In the genomic region with DNA sequence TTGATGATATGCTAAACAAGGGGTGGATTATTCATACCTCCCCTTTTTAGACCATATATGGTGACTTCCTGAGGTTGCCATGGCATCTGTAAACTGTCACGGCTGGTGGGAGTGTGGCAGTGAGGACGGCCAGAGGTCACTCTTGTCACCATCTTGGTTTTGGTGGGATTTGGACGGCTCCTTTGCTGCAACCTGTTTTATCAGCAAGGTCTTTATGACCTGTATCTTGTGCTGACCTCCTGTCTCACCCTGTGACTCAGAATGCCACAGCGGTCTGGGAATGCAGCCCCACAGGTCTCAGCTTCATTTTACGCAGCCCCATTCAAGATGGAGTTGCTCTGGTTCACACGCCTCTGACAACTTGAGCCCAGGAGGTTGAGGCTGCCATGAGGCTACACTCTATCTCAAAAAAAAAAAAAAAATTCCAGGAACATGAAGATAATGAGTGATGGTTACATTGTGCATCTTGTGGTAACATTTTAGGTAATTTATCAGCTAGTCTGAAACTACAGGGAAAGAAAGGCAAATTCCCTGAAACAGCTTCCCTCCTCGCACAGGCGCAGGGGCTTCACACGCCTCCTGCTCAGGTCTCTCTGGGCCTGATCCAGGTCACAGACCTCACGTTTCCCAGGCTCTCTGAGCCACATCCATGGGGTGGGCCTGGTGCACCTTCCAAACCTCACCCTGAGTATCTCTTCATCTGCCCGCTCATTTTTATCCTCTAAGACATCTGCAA, we compare ENCODE assay signal across 1 cellular context.
A peak's percentile ranks its signal among the peaks of the same experiment; 100 is the strongest.
TF ChIP-seq lines count a peak whose summit lies in the region.

No MANE protein-coding gene starts in this region.

TF ChIP-seq in K562, 482 proteins besides CTCF, POLR2A, EP300 and RAD21 (continued from another document and continues in another):
- TF ChIP-seq, protein P1, sequence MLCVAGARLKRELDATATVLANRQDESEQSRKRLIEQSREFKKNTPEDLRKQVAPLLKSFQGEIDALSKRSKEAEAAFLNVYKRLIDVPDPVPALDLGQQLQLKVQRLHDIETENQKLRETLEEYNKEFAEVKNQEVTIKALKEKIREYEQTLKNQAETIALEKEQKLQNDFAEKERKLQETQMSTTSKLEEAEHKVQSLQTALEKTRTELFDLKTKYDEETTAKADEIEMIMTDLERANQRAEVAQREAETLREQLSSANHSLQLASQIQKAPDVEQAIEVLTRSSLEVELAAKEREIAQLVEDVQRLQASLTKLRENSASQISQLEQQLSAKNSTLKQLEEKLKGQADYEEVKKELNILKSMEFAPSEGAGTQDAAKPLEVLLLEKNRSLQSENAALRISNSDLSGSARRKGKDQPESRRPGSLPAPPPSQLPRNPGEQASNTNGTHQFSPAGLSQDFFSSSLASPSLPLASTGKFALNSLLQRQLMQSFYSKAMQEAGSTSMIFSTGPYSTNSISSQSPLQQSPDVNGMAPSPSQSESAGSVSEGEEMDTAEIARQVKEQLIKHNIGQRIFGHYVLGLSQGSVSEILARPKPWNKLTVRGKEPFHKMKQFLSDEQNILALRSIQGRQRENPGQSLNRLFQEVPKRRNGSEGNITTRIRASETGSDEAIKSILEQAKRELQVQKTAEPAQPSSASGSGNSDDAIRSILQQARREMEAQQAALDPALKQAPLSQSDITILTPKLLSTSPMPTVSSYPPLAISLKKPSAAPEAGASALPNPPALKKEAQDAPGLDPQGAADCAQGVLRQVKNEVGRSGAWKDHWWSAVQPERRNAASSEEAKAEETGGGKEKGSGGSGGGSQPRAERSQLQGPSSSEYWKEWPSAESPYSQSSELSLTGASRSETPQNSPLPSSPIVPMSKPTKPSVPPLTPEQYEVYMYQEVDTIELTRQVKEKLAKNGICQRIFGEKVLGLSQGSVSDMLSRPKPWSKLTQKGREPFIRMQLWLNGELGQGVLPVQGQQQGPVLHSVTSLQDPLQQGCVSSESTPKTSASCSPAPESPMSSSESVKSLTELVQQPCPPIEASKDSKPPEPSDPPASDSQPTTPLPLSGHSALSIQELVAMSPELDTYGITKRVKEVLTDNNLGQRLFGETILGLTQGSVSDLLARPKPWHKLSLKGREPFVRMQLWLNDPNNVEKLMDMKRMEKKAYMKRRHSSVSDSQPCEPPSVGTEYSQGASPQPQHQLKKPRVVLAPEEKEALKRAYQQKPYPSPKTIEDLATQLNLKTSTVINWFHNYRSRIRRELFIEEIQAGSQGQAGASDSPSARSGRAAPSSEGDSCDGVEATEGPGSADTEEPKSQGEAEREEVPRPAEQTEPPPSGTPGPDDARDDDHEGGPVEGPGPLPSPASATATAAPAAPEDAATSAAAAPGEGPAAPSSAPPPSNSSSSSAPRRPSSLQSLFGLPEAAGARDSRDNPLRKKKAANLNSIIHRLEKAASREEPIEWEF (CRISPR knock-in tag; IDR thresholded peaks at IDR 0.05), result peak; percentile 100
- TF ChIP-seq RBM22 (IDR thresholded peaks at IDR 0.05; ENCODE audit: low read depth, low read length, poor library complexity, severe bottlenecking), result no peak
- peak; percentile 99 for TF ChIP-seq ZKSCAN8 (CRISPR knock-in tag; IDR thresholded peaks at IDR 0.05)
- peak; percentile 31; the same call in 1 of the 2 replicates for TF ChIP-seq HDAC2 (IDR thresholded peaks at IDR 0.05)
- TF ChIP-seq ZNF347 (CRISPR knock-in tag; IDR thresholded peaks at IDR 0.05; ENCODE audit: low read depth), result peak; percentile 85; the same call in 1 of the 2 replicates
- peak; percentile 78; the same call in 1 of the 2 replicates for TF ChIP-seq ZNF3 (CRISPR knock-in tag; IDR thresholded peaks at IDR 0.05)
- peak; percentile 100 for TF ChIP-seq ZNF766 (CRISPR knock-in tag; conservative IDR thresholded peaks at IDR 0.05)
- TF ChIP-seq ZNF354B (CRISPR knock-in tag; IDR thresholded peaks at IDR 0.05), result peak; percentile 94
- peak; percentile 97 for TF ChIP-seq TCFL5 (CRISPR knock-in tag; conservative IDR thresholded peaks at IDR 0.05)
- TF ChIP-seq NR2C1 (IDR thresholded peaks at IDR 0.05), result peak; percentile 30; the same call in 1 of the 2 replicates
- TF ChIP-seq NR2C1 (tag; IDR thresholded peaks at IDR 0.05), result peak; percentile 97
- TF ChIP-seq, protein P2, sequence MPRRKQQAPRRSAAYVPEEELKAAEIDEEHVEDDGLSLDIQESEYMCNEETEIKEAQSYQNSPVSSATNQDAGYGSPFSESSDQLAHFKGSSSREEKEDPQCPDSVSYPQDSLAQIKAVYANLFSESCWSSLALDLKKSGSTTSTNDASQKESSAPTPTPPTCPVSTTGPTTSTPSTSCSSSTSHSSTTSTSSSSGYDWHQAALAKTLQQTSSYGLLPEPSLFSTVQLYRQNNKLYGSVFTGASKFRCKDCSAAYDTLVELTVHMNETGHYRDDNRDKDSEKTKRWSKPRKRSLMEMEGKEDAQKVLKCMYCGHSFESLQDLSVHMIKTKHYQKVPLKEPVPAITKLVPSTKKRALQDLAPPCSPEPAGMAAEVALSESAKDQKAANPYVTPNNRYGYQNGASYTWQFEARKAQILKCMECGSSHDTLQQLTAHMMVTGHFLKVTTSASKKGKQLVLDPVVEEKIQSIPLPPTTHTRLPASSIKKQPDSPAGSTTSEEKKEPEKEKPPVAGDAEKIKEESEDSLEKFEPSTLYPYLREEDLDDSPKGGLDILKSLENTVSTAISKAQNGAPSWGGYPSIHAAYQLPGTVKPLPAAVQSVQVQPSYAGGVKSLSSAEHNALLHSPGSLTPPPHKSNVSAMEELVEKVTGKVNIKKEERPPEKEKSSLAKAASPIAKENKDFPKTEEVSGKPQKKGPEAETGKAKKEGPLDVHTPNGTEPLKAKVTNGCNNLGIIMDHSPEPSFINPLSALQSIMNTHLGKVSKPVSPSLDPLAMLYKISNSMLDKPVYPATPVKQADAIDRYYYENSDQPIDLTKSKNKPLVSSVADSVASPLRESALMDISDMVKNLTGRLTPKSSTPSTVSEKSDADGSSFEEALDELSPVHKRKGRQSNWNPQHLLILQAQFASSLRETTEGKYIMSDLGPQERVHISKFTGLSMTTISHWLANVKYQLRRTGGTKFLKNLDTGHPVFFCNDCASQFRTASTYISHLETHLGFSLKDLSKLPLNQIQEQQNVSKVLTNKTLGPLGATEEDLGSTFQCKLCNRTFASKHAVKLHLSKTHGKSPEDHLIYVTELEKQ (CRISPR knock-in tag; IDR thresholded peaks at IDR 0.05), result peak; percentile 98
- peak; percentile 99 for TF ChIP-seq PTTG1 (tag; IDR thresholded peaks at IDR 0.05; ENCODE audit: low read depth)
- no peak for TF ChIP-seq NCOA4 (IDR thresholded peaks at IDR 0.05; ENCODE audit: partially characterized antibody)
- TF ChIP-seq ZNF644 (tag; IDR thresholded peaks at IDR 0.05; ENCODE audit: low read depth), result peak; percentile 100
- TF ChIP-seq ZFX (CRISPR knock-in tag; IDR thresholded peaks at IDR 0.05), result peak; percentile 38; the same call in 1 of the 2 replicates
- TF ChIP-seq ARID1B (IDR thresholded peaks at IDR 0.05), result peak; percentile 50
- TF ChIP-seq, protein P3, sequence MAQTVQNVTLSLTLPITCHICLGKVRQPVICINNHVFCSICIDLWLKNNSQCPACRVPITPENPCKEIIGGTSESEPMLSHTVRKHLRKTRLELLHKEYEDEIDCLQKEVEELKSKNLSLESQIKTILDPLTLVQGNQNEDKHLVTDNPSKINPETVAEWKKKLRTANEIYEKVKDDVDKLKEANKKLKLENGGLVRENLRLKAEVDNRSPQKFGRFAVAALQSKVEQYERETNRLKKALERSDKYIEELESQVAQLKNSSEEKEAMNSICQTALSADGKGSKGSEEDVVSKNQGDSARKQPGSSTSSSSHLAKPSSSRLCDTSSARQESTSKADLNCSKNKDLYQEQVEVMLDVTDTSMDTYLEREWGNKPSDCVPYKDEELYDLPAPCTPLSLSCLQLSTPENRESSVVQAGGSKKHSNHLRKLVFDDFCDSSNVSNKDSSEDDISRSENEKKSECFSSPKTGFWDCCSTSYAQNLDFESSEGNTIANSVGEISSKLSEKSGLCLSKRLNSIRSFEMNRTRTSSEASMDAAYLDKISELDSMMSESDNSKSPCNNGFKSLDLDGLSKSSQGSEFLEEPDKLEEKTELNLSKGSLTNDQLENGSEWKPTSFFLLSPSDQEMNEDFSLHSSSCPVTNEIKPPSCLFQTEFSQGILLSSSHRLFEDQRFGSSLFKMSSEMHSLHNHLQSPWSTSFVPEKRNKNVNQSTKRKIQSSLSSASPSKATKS (CRISPR knock-in tag; IDR thresholded peaks at IDR 0.05), result peak; percentile 91; the same call in 1 of the 2 replicates
- TF ChIP-seq BACH1 (tag; IDR thresholded peaks at IDR 0.05), result peak; percentile 99
- peak; percentile 97 for TF ChIP-seq TEAD2 (tag; IDR thresholded peaks at IDR 0.05)
- TF ChIP-seq, protein P4, sequence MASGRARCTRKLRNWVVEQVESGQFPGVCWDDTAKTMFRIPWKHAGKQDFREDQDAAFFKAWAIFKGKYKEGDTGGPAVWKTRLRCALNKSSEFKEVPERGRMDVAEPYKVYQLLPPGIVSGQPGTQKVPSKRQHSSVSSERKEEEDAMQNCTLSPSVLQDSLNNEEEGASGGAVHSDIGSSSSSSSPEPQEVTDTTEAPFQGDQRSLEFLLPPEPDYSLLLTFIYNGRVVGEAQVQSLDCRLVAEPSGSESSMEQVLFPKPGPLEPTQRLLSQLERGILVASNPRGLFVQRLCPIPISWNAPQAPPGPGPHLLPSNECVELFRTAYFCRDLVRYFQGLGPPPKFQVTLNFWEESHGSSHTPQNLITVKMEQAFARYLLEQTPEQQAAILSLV (tag; IDR thresholded peaks at IDR 0.05), result peak; percentile 99
- no peak for TF ChIP-seq ZNF717 (CRISPR knock-in tag; IDR thresholded peaks at IDR 0.05)
- TF ChIP-seq TGIF2 (CRISPR knock-in tag; IDR thresholded peaks at IDR 0.05), result no peak
- peak; percentile 90 for TF ChIP-seq ZNF324 (CRISPR knock-in tag; IDR thresholded peaks at IDR 0.05)
- TF ChIP-seq SRF (CRISPR knock-in tag; IDR thresholded peaks at IDR 0.05), result peak; percentile 88 to 98
- TF ChIP-seq, protein P5, sequence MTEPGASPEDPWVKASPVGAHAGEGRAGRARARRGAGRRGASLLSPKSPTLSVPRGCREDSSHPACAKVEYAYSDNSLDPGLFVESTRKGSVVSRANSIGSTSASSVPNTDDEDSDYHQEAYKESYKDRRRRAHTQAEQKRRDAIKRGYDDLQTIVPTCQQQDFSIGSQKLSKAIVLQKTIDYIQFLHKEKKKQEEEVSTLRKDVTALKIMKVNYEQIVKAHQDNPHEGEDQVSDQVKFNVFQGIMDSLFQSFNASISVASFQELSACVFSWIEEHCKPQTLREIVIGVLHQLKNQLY (CRISPR knock-in tag; conservative IDR thresholded peaks at IDR 0.05), result peak in 1 of 2 experiments; percentile 77; a peak in 1 of 4 replicates
- TF ChIP-seq EGR1 (conservative IDR thresholded peaks at IDR 0.05), result 0 out of 2 replicates have a peak, but pooled peaks have one; percentile 2
- peak; percentile 91 for TF ChIP-seq RFX1 (IDR thresholded peaks at IDR 0.05)
- TF ChIP-seq ERF (CRISPR knock-in tag; IDR thresholded peaks at IDR 0.05), result peak; percentile 99
- peak; percentile 80 for TF ChIP-seq ZNF780A (CRISPR knock-in tag; IDR thresholded peaks at IDR 0.05)
- TF ChIP-seq MTA2 (IDR thresholded peaks at IDR 0.05; ENCODE audit: low read depth), result no peak
- peak; percentile 99 for TF ChIP-seq KLF6 (CRISPR knock-in tag; IDR thresholded peaks at IDR 0.05; ENCODE audit: borderline replicate concordance)
- TF ChIP-seq, protein P6, sequence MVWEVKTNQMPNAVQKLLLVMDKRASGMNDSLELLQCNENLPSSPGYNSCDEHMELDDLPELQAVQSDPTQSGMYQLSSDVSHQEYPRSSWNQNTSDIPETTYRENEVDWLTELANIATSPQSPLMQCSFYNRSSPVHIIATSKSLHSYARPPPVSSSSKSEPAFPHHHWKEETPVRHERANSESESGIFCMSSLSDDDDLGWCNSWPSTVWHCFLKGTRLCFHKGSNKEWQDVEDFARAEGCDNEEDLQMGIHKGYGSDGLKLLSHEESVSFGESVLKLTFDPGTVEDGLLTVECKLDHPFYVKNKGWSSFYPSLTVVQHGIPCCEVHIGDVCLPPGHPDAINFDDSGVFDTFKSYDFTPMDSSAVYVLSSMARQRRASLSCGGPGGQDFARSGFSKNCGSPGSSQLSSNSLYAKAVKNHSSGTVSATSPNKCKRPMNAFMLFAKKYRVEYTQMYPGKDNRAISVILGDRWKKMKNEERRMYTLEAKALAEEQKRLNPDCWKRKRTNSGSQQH (CRISPR knock-in tag; IDR thresholded peaks at IDR 0.05), result peak; percentile 97
- TF ChIP-seq, protein P7, sequence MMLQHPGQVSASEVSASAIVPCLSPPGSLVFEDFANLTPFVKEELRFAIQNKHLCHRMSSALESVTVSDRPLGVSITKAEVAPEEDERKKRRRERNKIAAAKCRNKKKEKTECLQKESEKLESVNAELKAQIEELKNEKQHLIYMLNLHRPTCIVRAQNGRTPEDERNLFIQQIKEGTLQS (IDR thresholded peaks at IDR 0.05), result 0 out of 2 replicates have a peak, but pooled peaks have one; percentile 16
- TF ChIP-seq, protein P7 (CRISPR knock-in tag; conservative IDR thresholded peaks at IDR 0.05), result no peak
- TF ChIP-seq BRD9 (IDR thresholded peaks at IDR 0.05; ENCODE audit: low read depth, partially characterized antibody), result no peak
- TF ChIP-seq CHD1 (IDR thresholded peaks at IDR 0.05; ENCODE audit: low read length), result no peak
- TF ChIP-seq KDM1A (IDR thresholded peaks at IDR 0.05), result peak in 1 of 2 experiments; percentile 41; a peak in 2 of 4 replicates
- peak; percentile 49; the same call in 1 of the 2 replicates for TF ChIP-seq TCF3 (CRISPR knock-in tag; IDR thresholded peaks at IDR 0.05)
- TF ChIP-seq ARID2 (IDR thresholded peaks at IDR 0.05), result no peak
- TF ChIP-seq, protein P8, sequence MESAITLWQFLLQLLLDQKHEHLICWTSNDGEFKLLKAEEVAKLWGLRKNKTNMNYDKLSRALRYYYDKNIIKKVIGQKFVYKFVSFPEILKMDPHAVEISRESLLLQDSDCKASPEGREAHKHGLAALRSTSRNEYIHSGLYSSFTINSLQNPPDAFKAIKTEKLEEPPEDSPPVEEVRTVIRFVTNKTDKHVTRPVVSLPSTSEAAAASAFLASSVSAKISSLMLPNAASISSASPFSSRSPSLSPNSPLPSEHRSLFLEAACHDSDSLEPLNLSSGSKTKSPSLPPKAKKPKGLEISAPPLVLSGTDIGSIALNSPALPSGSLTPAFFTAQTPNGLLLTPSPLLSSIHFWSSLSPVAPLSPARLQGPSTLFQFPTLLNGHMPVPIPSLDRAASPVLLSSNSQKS (CRISPR knock-in tag; IDR thresholded peaks at IDR 0.05), result peak; percentile 89; the same call in 1 of the 2 replicates
- TF ChIP-seq CBX8 (IDR thresholded peaks at IDR 0.05; ENCODE audit: borderline replicate concordance, extremely low read depth, low read depth, low read length, poor library complexity, severe bottlenecking), result no peak
- TF ChIP-seq CHD2 (IDR thresholded peaks at IDR 0.05; ENCODE audit: low read depth, low read length), result no peak
- peak; percentile 97 for TF ChIP-seq OTX1 (CRISPR knock-in tag; IDR thresholded peaks at IDR 0.05)
- no peak for TF ChIP-seq ARHGAP35 (IDR thresholded peaks at IDR 0.05; ENCODE audit: partially characterized antibody)
- 0 out of 2 replicates have a peak, but pooled peaks have one; percentile 27 for TF ChIP-seq CTBP1 (IDR thresholded peaks at IDR 0.05; ENCODE audit: borderline replicate concordance)
- TF ChIP-seq ZNF408 (CRISPR knock-in tag; IDR thresholded peaks at IDR 0.05; ENCODE audit: low read depth), result no peak
- TF ChIP-seq, protein P9, sequence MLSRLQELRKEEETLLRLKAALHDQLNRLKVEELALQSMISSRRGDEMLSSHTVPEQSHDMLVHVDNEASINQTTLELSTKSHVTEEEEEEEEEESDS (CRISPR knock-in tag; IDR thresholded peaks at IDR 0.05), result peak; percentile 80
- peak; percentile 99 for TF ChIP-seq PYGO2 (tag; IDR thresholded peaks at IDR 0.05)
- peak; percentile 98 for TF ChIP-seq KDM2B (CRISPR knock-in tag; IDR thresholded peaks at IDR 0.05)
- TF ChIP-seq COPS2 (conservative IDR thresholded peaks at IDR 0.05), result no peak
- peak; percentile 94 for TF ChIP-seq ZNF444 (CRISPR knock-in tag; IDR thresholded peaks at IDR 0.05)
- TF ChIP-seq PHTF2 (CRISPR knock-in tag; IDR thresholded peaks at IDR 0.05), result 0 out of 2 replicates have a peak, but pooled peaks have one; percentile 78
